Comparison of ENCODE assay signal across 8 cellular contexts in genomic region chr6:149065658-149066556, GRCh38.
A peak's percentile ranks its signal among the peaks of the same experiment; 100 is the strongest.
DNase-seq lines count a peak whose midpoint lies in the region; ATAC-seq and TF ChIP-seq lines count a peak whose summit lies in the region.

No MANE protein-coding gene starts in this region.

- TF ChIP-seq POLR2A in spleen (IDR thresholded peaks at IDR 0.05) (no peak), breast epithelium (IDR thresholded peaks at IDR 0.05) (no peak)

- H3K9me3 Mint-ChIP-seq in IgD-negative memory B cell (peaks cover 0 to 1% (median 0%) of the 10 kb centered on the region in 3 donors), GM23338 (no peaks in the 10 kb centered on the region)

- no peaks in the 10 kb centered on the region for H3F3A ChIP-seq in GM23338 (replicated peaks; ENCODE audit: low read depth)

- peak overlapping the region in 2 of 4 donors; percentile 49 to 69 for H3K4me3 Mint-ChIP-seq in IgD-negative memory B cell
- H3K4me3 Mint-ChIP-seq in GM23338, result no peak overlapping the region

- H3K36me3 ChIP-seq in spleen (no peaks in the 10 kb centered on the region), GM23338 (ENCODE audit: insufficient read depth) (no peaks in the 10 kb centered on the region), breast epithelium (no peaks in the 10 kb centered on the region)

- peak; percentile 11 for DNase-seq in activated gamma-delta T cell treated with anti-CD3 and anti-CD28 coated beads, Interleukin-2, amount 50 U/mL, for 16 hours (ENCODE audit: low read depth)
- DNase-seq in spleen (peak; percentile 79), GM23338 (ENCODE audit: low spot score) (no peak), dedifferentiated amniotic fluid mesenchymal stem cell (ENCODE audit: extremely low spot score) (no peak), breast epithelium (ENCODE audit: low spot score in 2 of 2) (no peak)

- H3K4me2 ChIP-seq in GM23338, result no peak overlapping the region

- H3K27me3 ChIP-seq in spleen (replicated peaks in 1 of 7) (no peaks in the 10 kb centered on the region), GM23338 (ENCODE audit: insufficient read depth) (no peaks in the 10 kb centered on the region), breast epithelium (no peaks in the 10 kb centered on the region)

- H4K20me1 ChIP-seq in GM23338 (replicated peaks; ENCODE audit: insufficient read depth), result no peaks in the 10 kb centered on the region

- H3K4me1 Mint-ChIP-seq in IgD-negative memory B cell, result peaks cover 10 to 29% (median 24%) of the 10 kb centered on the region in 3 donors
- H3K4me1 Mint-ChIP-seq in GM23338, result peaks cover 2% of the 10 kb centered on the region; the same call in 2 of the 3 replicates

- no peaks in the 10 kb centered on the region for H3K79me2 ChIP-seq in GM23338 (replicated peaks; ENCODE audit: insufficient read depth)

- no peaks in the 10 kb centered on the region for H3K9me2 ChIP-seq in GM23338 (ENCODE audit: insufficient read depth)

- peaks cover 16 to 48% (median 40%) of the 10 kb centered on the region in 6 donors for H3K4me1 ChIP-seq in spleen
- H3K4me1 ChIP-seq in GM23338 (ENCODE audit: insufficient read depth), result no peaks in the 10 kb centered on the region
- no peaks in the 10 kb centered on the region for H3K4me1 ChIP-seq in breast epithelium

- intact Hi-C loops in spleen (cut with DNase I; ENCODE audit: low total_unique reads) (no loop called here), breast epithelium (cut with DNase I; ENCODE audit: low total_unique reads) (loop anchor here (10.0 kb wide), 1 partner anchor 301 kb away; no protein-coding TSS in a partner anchor)

- H2AFZ ChIP-seq in GM23338, result no peak overlapping the region

- H3K27me3 Mint-ChIP-seq in IgD-negative memory B cell (no peaks in the 10 kb centered on the region), GM23338 (ENCODE audit: insufficient read depth, low read depth, poor library complexity) (peaks cover 1% of the 10 kb centered on the region)

- H3K27ac Mint-ChIP-seq in IgD-negative memory B cell, result peak overlapping the region; percentile 4 to 94 (median 88)
- no peak overlapping the region for H3K27ac Mint-ChIP-seq in GM23338

- TF ChIP-seq CTCF in spleen (IDR thresholded peaks at IDR 0.05 in 8 of 11, conservative IDR thresholded peaks at IDR 0.05 in 3 of 11) (no peak), GM23338 (conservative IDR thresholded peaks at IDR 0.05; ENCODE audit: low read depth in 2 of 2) (no peak), breast epithelium (IDR thresholded peaks at IDR 0.05) (no peak)

- H3K4me3 ChIP-seq in spleen, result no peak overlapping the region
- no peak overlapping the region for H3K4me3 ChIP-seq in GM23338
- no peak overlapping the region for H3K4me3 ChIP-seq in breast epithelium

- 44 to 56% (median 49%) methylated on average over 8 of the region's 8 CpGs for WGBS in spleen, 5 donors

- ATAC-seq in GM18498 (IDR thresholded peaks at IDR 0.05; ENCODE audit: unreplicated experiment) (peak; percentile 98), GM21447 (IDR thresholded peaks at IDR 0.05; ENCODE audit: unreplicated experiment) (peak; percentile 98), GM23338 (no peak; the same call in 2 of the 3 replicates)

- H3K36me3 Mint-ChIP-seq in IgD-negative memory B cell (no peaks in the 10 kb centered on the region), GM23338 (ENCODE audit: low read depth) (no peaks in the 10 kb centered on the region; the same call in 2 of the 3 replicates)

- H3K27ac ChIP-seq in spleen, result peak overlapping the region; percentile 44 to 87 (median 76)
- no peak overlapping the region; the same call in 1 of the 2 replicates for H3K27ac ChIP-seq in GM23338 (ENCODE audit: low read depth)
- H3K27ac ChIP-seq in breast epithelium, result no peak overlapping the region

- no peaks in the 10 kb centered on the region for H3K9me3 ChIP-seq in spleen
- no peaks in the 10 kb centered on the region for H3K9me3 ChIP-seq in breast epithelium

TF ChIP-seq in GM23338, 12 proteins besides CTCF, POLR2A, EP300 and RAD21 (continues in another document):
- no peak for TF ChIP-seq CREB1 (CRISPR knock-in tag; IDR thresholded peaks at IDR 0.05; ENCODE audit: low read depth)
- TF ChIP-seq ZNF462 (CRISPR knock-in tag; IDR thresholded peaks at IDR 0.05), result no peak
- TF ChIP-seq REST (IDR thresholded peaks at IDR 0.05; ENCODE audit: unreplicated experiment), result no peak
- no peak for TF ChIP-seq ZNF114 (CRISPR knock-in tag; IDR thresholded peaks at IDR 0.05)
- TF ChIP-seq ZNF331 (CRISPR knock-in tag; IDR thresholded peaks at IDR 0.05; ENCODE audit: low read depth), result no peak
- TF ChIP-seq STAT1 (IDR thresholded peaks at IDR 0.05; ENCODE audit: unreplicated experiment), result no peak
- no peak for TF ChIP-seq EZH2 (IDR thresholded peaks at IDR 0.05; ENCODE audit: low read depth, unreplicated experiment)

Comparison
In these comparisons a context has a peak if more than half of its experiments do, and no peak if none do; other contexts are left out.
1. DNase-seq: peak in activated gamma-delta T cell treated with anti-CD3 and anti-CD28 coated beads, Interleukin-2, amount 50 U/mL, for 16 hours (single experiment) and spleen (single experiment); none in GM23338 (single experiment), dedifferentiated amniotic fluid mesenchymal stem cell (single experiment) and breast epithelium (0 of 2).
2. H3K27ac ChIP-seq: peak in spleen (8 of 8); none in GM23338 (single experiment) and breast epithelium (0 of 2).